Comparison of ENCODE assay signal across 16 cellular contexts in genomic region chr3:43693594-43693993, GRCh38. TPM values are rescaled to one million over a fixed set of nuclear protein-coding genes. Genes with fewer than 3 reads are reported as not detected.
A peak's percentile ranks its signal among the peaks of the same experiment; 100 is the strongest.
DNase-seq lines count a peak whose midpoint lies in the region; ATAC-seq and TF ChIP-seq lines count a peak whose summit lies in the region.
"Had no signal": no experiment of that assay in that cellular context is flagged by ENCODE, and none has a peak within 500 bp of the region (broad histone marks: within the 10 kb centered on the region; RNA-seq: fewer than 3 reads in every experiment).

No MANE protein-coding gene starts in this region.

- H3K27ac Mint-ChIP-seq in endodermal cell, result peak overlapping the region; percentile 13

- H3K27ac ChIP-seq in HUES64 (ENCODE audit: low read depth, low read length) (no peak overlapping the region), endodermal cell (ENCODE audit: low read depth, low read length) (no peak overlapping the region), neutrophil (peak overlapping the region; percentile 99)
- H3K27ac ChIP-seq: 22Rv1, cardiac muscle cell had no signal

- no peaks in the 10 kb centered on the region for H3K27me3 ChIP-seq in HUES64 (ENCODE audit: insufficient read depth, low read length)
- no peaks in the 10 kb centered on the region for H3K27me3 ChIP-seq in endodermal cell (ENCODE audit: control insufficient read depth, insufficient read depth, low read length, poor library complexity, severe bottlenecking)
- no peaks in the 10 kb centered on the region for H3K27me3 ChIP-seq in neutrophil
- H3K27me3 ChIP-seq: cardiac muscle cell, upper lobe of left lung had no signal

- peak overlapping the region; percentile 17; the same call in 1 of the 2 replicates for H3K4me3 ChIP-seq in HUES64 (ENCODE audit: low read length)
- H3K4me3 ChIP-seq in endodermal cell (ENCODE audit: low read length), result peak overlapping the region; percentile 87
- peak overlapping the region; percentile 91 to 93 for H3K4me3 ChIP-seq in neutrophil (ENCODE audit: low read depth in 1 of 2, low read length in 1 of 2)
- H3K4me3 ChIP-seq: cardiac muscle cell, upper lobe of left lung had no signal

- TF ChIP-seq CTCF in endodermal cell (conservative IDR thresholded peaks at IDR 0.05) (no peak), neutrophil (IDR thresholded peaks at IDR 0.05) (no peak)

- peaks cover 3% of the 10 kb centered on the region for H3K36me3 Mint-ChIP-seq in endodermal cell (ENCODE audit: low read depth)

- H3K4me1 ChIP-seq in HUES64 (ENCODE audit: insufficient read depth, low read length), result peaks cover 40% of the 10 kb centered on the region
- H3K4me1 ChIP-seq in endodermal cell (ENCODE audit: control insufficient read depth, insufficient read depth, low read length), result peaks cover 15% of the 10 kb centered on the region
- peaks cover 73 to 76% of the 10 kb centered on the region in 2 experiments for H3K4me1 ChIP-seq in neutrophil (ENCODE audit: control insufficient read depth in 1 of 2, insufficient read depth in 1 of 2, low read depth in 1 of 2, low read length in 1 of 2)

- 62% methylated on average over 1 of the region's 1 CpG for WGBS in HUES64
- 39% methylated on average over 1 of the region's 1 CpG; no CpG with 5 or more reads in 1 of the 2 experiments for WGBS in endodermal cell (ENCODE audit: insufficient coverage in 1 of 2, insufficient read length in 1 of 2), 2 experiments

- H3K4me1 Mint-ChIP-seq in endodermal cell, result peaks cover 48% of the 10 kb centered on the region

- ATAC-seq in HG02759 (IDR thresholded peaks at IDR 0.05; ENCODE audit: unreplicated experiment), result no peak

- no peaks in the 10 kb centered on the region for H3K9me3 Mint-ChIP-seq in endodermal cell

- no peaks in the 10 kb centered on the region for H3K9me3 ChIP-seq in HUES64 (ENCODE audit: insufficient read depth, low read depth, low read length)
- no peaks in the 10 kb centered on the region for H3K9me3 ChIP-seq in endodermal cell (ENCODE audit: control insufficient read depth, low read length)
- no peaks in the 10 kb centered on the region for H3K9me3 ChIP-seq in neutrophil
- H3K9me3 ChIP-seq: upper lobe of left lung had no signal

- H3K27me3 Mint-ChIP-seq in endodermal cell (ENCODE audit: insufficient read depth), result peaks cover 2% of the 10 kb centered on the region

- H3K9ac ChIP-seq in HUES64 (ENCODE audit: low read depth, low read length) (no peak overlapping the region), endodermal cell (ENCODE audit: extremely low read depth, low read length, poor library complexity, severe bottlenecking) (no peak overlapping the region)

- H3K4me3 Mint-ChIP-seq in endodermal cell, result peak overlapping the region; percentile 85

- DNase-seq in DMS53 (lab: John Stamatoyannopoulos, UW), result peak; percentile 1
- DNase-seq in DMS53 treated with DMSO at 0.1 percent for 48 hours (lab: John Stamatoyannopoulos, UW; ENCODE audit: unreplicated experiment), result no peak
- no peak for DNase-seq in endodermal cell
- no peak for DNase-seq in NCI-H2227 treated with DMSO at 0.1 percent for 48 hours (lab: John Stamatoyannopoulos, UW)
- no peak for DNase-seq in ACHN
- DNase-seq: activated naive CD4-positive, alpha-beta T cell; effector CD4-positive, alpha-beta T cell; GF-D8; NCI-H1048; stimulated activated CD8-positive, alpha-beta memory T cell treated with anti-CD3 and anti-CD28 coated beads, Interleukin-4, amount 100 ng/mL, for 48 hours; upper lobe of left lung had no signal

- no peaks in the 10 kb centered on the region for H3K36me3 ChIP-seq in HUES64 (ENCODE audit: insufficient read depth, low read length)
- no peaks in the 10 kb centered on the region for H3K36me3 ChIP-seq in endodermal cell (ENCODE audit: control insufficient read depth, insufficient read depth, low read length)
- H3K36me3 ChIP-seq in neutrophil, result peaks cover 1% of the 10 kb centered on the region
- H3K36me3 ChIP-seq: cardiac muscle cell, upper lobe of left lung had no signal

- in situ Hi-C loops in ACHN (cut with HindIII; ENCODE audit: low pct_ligation_motif_present, low pct_unique_long_range_greater_than_20kb, low sequenced_read_pairs), result no loop called here

RNA-seq across cellular contexts. Expression of gene ABHD5, which starts 2.9 kb away (rescaled TPM):
- polyA plus RNA-seq in HUES64 (2013, experiment 1 of 2), result 14.3 TPM
- 9.5 TPM for polyA plus RNA-seq in HUES64 (2013, experiment 2 of 2)
- 10 to 100 TPM; 20.5 to 24.1 TPM for total RNA-seq in endodermal cell
- 14.1 TPM for polyA plus RNA-seq in endodermal cell (2013, experiment 1 of 2)
- polyA plus RNA-seq in endodermal cell (2013, experiment 2 of 2), result 12.9 TPM

Comparison
In these comparisons a context has a peak if more than half of its experiments do, and no peak if none do; other contexts are left out.
1. H3K4me3 ChIP-seq: peak in every context shown above with its lines; median percentile 92 in neutrophil; 87 in endodermal cell; 17 in HUES64.